Comparison of ENCODE assay signal across 11 cellular contexts in genomic region chr22:31341386-31342088, GRCh38. TPM values are rescaled to one million over a fixed set of nuclear protein-coding genes. Genes with fewer than 3 reads are reported as not detected.
DNase-seq lines count a peak whose midpoint lies in the region; ATAC-seq and TF ChIP-seq lines count a peak whose summit lies in the region.
"Had no signal": no experiment of that assay in that cellular context is flagged by ENCODE, and none has a peak within 500 bp of the region (broad histone marks: within the 10 kb centered on the region; RNA-seq: fewer than 3 reads in every experiment).

No MANE protein-coding gene starts in this region.

- no peak for ATAC-seq in WTC11
- no peak for ATAC-seq in stimulated activated naive B cell treated with anti-CD40 and anti-IgM and Interleukin-4, amounts not matched to agents 10 μg/mL and 1 μg/mL and 100 μg/mL, for 72 hours (replicated peaks)

- POLR2A ChIA-PET in WTC11 (lab: Charles Lee): no interaction called here

- H3K4me1 Mint-ChIP-seq in activated T-cell treated with anti-CD3 and anti-CD28 coated beads, Interleukin-2, amount 50 U/mL, for 24 hours (ENCODE audit: low read depth): peaks cover 80% of the 10 kb centered on the region
- H3K4me1 Mint-ChIP-seq in WTC11 (peaks cover 55% of the 10 kb centered on the region), immature natural killer cell (peaks cover 65 to 80% of the 10 kb centered on the region in 2 donors)
- peaks cover 50 to 80% of the 10 kb centered on the region in 2 donors for H3K4me1 Mint-ChIP-seq in stimulated activated naive B cell treated with anti-CD40 and anti-IgM and Interleukin-4, amounts not matched to agents 10 μg/mL and 1 μg/mL and 100 μg/mL, for 72 hours

- no peaks in the 10 kb centered on the region for H3K9me3 Mint-ChIP-seq in activated T-cell treated with anti-CD3 and anti-CD28 coated beads, Interleukin-2, amount 50 U/mL, for 24 hours
- no peaks in the 10 kb centered on the region for H3K9me3 Mint-ChIP-seq in WTC11
- H3K9me3 Mint-ChIP-seq in immature natural killer cell: no peaks in the 10 kb centered on the region
- no peaks in the 10 kb centered on the region for H3K9me3 Mint-ChIP-seq in stimulated activated naive B cell treated with anti-CD40 and anti-IgM and Interleukin-4, amounts not matched to agents 10 μg/mL and 1 μg/mL and 100 μg/mL, for 72 hours

- CTCF ChIA-PET in WTC11 (lab: Charles Lee): interaction anchor here (0.5 kb wide), 1 partner anchor 357 kb away, joined by 3 read pairs; no protein-coding TSS in a partner anchor

- H3K36me3 Mint-ChIP-seq in activated T-cell treated with anti-CD3 and anti-CD28 coated beads, Interleukin-2, amount 50 U/mL, for 24 hours (ENCODE audit: low read depth): peaks cover 88% of the 10 kb centered on the region
- H3K36me3 Mint-ChIP-seq in WTC11: peaks cover 45% of the 10 kb centered on the region
- H3K36me3 Mint-ChIP-seq in immature natural killer cell: peaks cover 0 to 16% (median 3%) of the 10 kb centered on the region in 3 donors
- H3K36me3 Mint-ChIP-seq in stimulated activated naive B cell treated with anti-CD40 and anti-IgM and Interleukin-4, amounts not matched to agents 10 μg/mL and 1 μg/mL and 100 μg/mL, for 72 hours: peaks cover 43 to 66% of the 10 kb centered on the region in 2 donors

- no peak overlapping the region for H3K27ac ChIP-seq in coronary artery

- H3K27ac Mint-ChIP-seq in activated T-cell treated with anti-CD3 and anti-CD28 coated beads, Interleukin-2, amount 50 U/mL, for 24 hours: peak overlapping the region; percentile 94
- H3K27ac Mint-ChIP-seq in WTC11: peak overlapping the region; percentile 95
- H3K27ac Mint-ChIP-seq in immature natural killer cell: peak overlapping the region; percentile 31 to 85 (median 62)
- peak overlapping the region; percentile 66 for H3K27ac Mint-ChIP-seq in stimulated activated naive B cell treated with anti-CD40 and anti-IgM and Interleukin-4, amounts not matched to agents 10 μg/mL and 1 μg/mL and 100 μg/mL, for 72 hours

- H3K4me3 Mint-ChIP-seq in activated T-cell treated with anti-CD3 and anti-CD28 coated beads, Interleukin-2, amount 50 U/mL, for 24 hours: peak overlapping the region; percentile 92
- H3K4me3 Mint-ChIP-seq in WTC11 (peak overlapping the region; percentile 80), immature natural killer cell (peak overlapping the region in 2 of 5 donors; percentile 39 to 50)
- no peak overlapping the region for H3K4me3 Mint-ChIP-seq in stimulated activated naive B cell treated with anti-CD40 and anti-IgM and Interleukin-4, amounts not matched to agents 10 μg/mL and 1 μg/mL and 100 μg/mL, for 72 hours

- H3K4me3 ChIP-seq in coronary artery: no peak overlapping the region

- H3K27me3 Mint-ChIP-seq in activated T-cell treated with anti-CD3 and anti-CD28 coated beads, Interleukin-2, amount 50 U/mL, for 24 hours: no peaks in the 10 kb centered on the region
- no peaks in the 10 kb centered on the region for H3K27me3 Mint-ChIP-seq in WTC11 (ENCODE audit: low read depth)
- peaks cover 1 to 6% (median 5%) of the 10 kb centered on the region in 3 donors for H3K27me3 Mint-ChIP-seq in immature natural killer cell (ENCODE audit: low read depth in 3 of 3)
- no peaks in the 10 kb centered on the region for H3K27me3 Mint-ChIP-seq in stimulated activated naive B cell treated with anti-CD40 and anti-IgM and Interleukin-4, amounts not matched to agents 10 μg/mL and 1 μg/mL and 100 μg/mL, for 72 hours

- no peak for TF ChIP-seq CTCF in WTC11 (IDR thresholded peaks at IDR 0.05)
- no peak for TF ChIP-seq CTCF in coronary artery (IDR thresholded peaks at IDR 0.05)

- no peak for DNase-seq in activated T-cell treated with anti-CD3 and anti-CD28 coated beads, Interleukin-2, amount 50 U/mL, for 24 hours
- no peak for DNase-seq in activated T-cell treated with anti-CD3 and anti-CD28 coated beads, Interleukin-2, amount 50 U/mL, for 1 hour
- DNase-seq in WTC11 (ENCODE audit: low spot score): no peak
- no peak for DNase-seq in immature natural killer cell
- no peak for DNase-seq in stimulated activated naive B cell treated with anti-CD40 and anti-IgM and Interleukin-4, amounts not matched to agents 10 μg/mL and 1 μg/mL and 100 μg/mL, for 72 hours
- DNase-seq in glomerular visceral epithelial cell (ENCODE audit: extremely low spot score): no peak
- DNase-seq in coronary artery (ENCODE audit: low spot score): no peak
- no peak for DNase-seq in NCI-H524 (lab: John Stamatoyannopoulos, UW)
- DNase-seq: activated CD4-positive, alpha-beta T cell treated with anti-CD3 and anti-CD28 coated beads, Interleukin-2, amount 50 U/mL, for 1 hour; DMS153; SK-N-SH had no signal

TF ChIP-seq in WTC11, 78 proteins besides CTCF, POLR2A, EP300 and RAD21:
- TF ChIP-seq ZNF121 (CRISPR knock-in tag; IDR thresholded peaks at IDR 0.05) (no peak), GTF2I (CRISPR knock-in tag; conservative IDR thresholded peaks at IDR 0.05) (no peak), IRF2 (CRISPR knock-in tag; IDR thresholded peaks at IDR 0.05; ENCODE audit: borderline replicate concordance, low read depth) (no peak), JAZF1 (CRISPR knock-in tag; IDR thresholded peaks at IDR 0.05) (no peak), E2F1 (CRISPR knock-in tag; IDR thresholded peaks at IDR 0.05) (no peak)

RNA-seq across cellular contexts. Expression of gene PATZ1, which starts 4.6 kb away (rescaled TPM):
- total RNA-seq in WTC11 (2021): 60.5 to 72.7 TPM (median 72.6 TPM) in 3 replicates
- 1 to 10 TPM; 4.5 to 9.1 (median 5.3) TPM for polyA plus RNA-seq in immature natural killer cell

RNA-seq across cellular contexts. Expression of gene PIK3IP1, which starts 49.2 kb away (rescaled TPM):
- total RNA-seq in WTC11 (2021): 1.6 to 2.1 TPM (median 2.0 TPM) in 3 replicates
- 100 to 1,000 TPM in 1 of 3 donors, 10 to 100 TPM in 2; 88.2 to 136 (median 98.1) TPM for polyA plus RNA-seq in immature natural killer cell

RNA-seq across cellular contexts. Expression of gene DRG1, which starts 57.9 kb away (rescaled TPM):
- 60.4 to 79.2 TPM (median 64.0 TPM) in 3 replicates for total RNA-seq in WTC11 (2021)
- 100 to 1,000 TPM in 2 of 3 donors, 10 to 100 TPM in 1; 82.0 to 129 (median 105) TPM for polyA plus RNA-seq in immature natural killer cell

Comparison
In these comparisons a context has a peak if more than half of its experiments do, and no peak if none do; other contexts are left out.
1. H3K4me3 Mint-ChIP-seq: peak in activated T-cell treated with anti-CD3 and anti-CD28 coated beads, Interleukin-2, amount 50 U/mL, for 24 hours (single experiment) and WTC11 (single experiment); none in stimulated activated naive B cell treated with anti-CD40 and anti-IgM and Interleukin-4, amounts not matched to agents 10 μg/mL and 1 μg/mL and 100 μg/mL, for 72 hours (0 of 2).
2. Peak in every context shown above with its lines, with median percentiles within 50 percentile points of each other: H3K27ac Mint-ChIP-seq.